In genomic region chr4:29805245-29805644, GRCh38 we compare ENCODE assay signal across 12 cellular contexts.
DNase-seq lines count a peak whose midpoint lies in the region; ATAC-seq and TF ChIP-seq lines count a peak whose summit lies in the region.
"Had no signal": no experiment of that assay in that cellular context is flagged by ENCODE, and none has a peak within 500 bp of the region (broad histone marks: within the 10 kb centered on the region; RNA-seq: fewer than 3 reads in every experiment).

No MANE protein-coding gene starts in this region.

- DNase-seq in GM23338 (ENCODE audit: low spot score) (peak; percentile 70), M059J (ENCODE audit: low read depth) (peak; percentile 39), SK-N-MC (ENCODE audit: low read depth, low spot score) (no peak), mesenchymal stem cell (peak; percentile 7), NCI-H1092 (lab: John Stamatoyannopoulos, UW) (no peak), T-helper 9 cell (no peak), MG63 (no peak)
- DNase-seq: activated naive CD4-positive, alpha-beta T cell; colonic mucosa; DMS79; left colon had no signal

- H3K9ac ChIP-seq in SK-N-MC (ENCODE audit: insufficient read length) (no peak overlapping the region), mesenchymal stem cell (ENCODE audit: low read length) (no peak overlapping the region)

- H3K79me1 ChIP-seq in mesenchymal stem cell (replicated peaks; ENCODE audit: low read length, poor library complexity, severe bottlenecking), result no peaks in the 10 kb centered on the region

- no peak overlapping the region for H3K14ac ChIP-seq in mesenchymal stem cell (ENCODE audit: low read length in 2 of 2)

- peaks cover 4% of the 10 kb centered on the region for H3K36me3 ChIP-seq in GM23338 (ENCODE audit: insufficient read depth)
- no peaks in the 10 kb centered on the region for H3K36me3 ChIP-seq in SK-N-MC (ENCODE audit: insufficient read depth, low read length)
- no peaks in the 10 kb centered on the region for H3K36me3 ChIP-seq in mesenchymal stem cell (ENCODE audit: control insufficient read depth in 1 of 2, insufficient read depth in 2 of 2, low read depth in 1 of 2, low read length in 2 of 2)
- no peaks in the 10 kb centered on the region for H3K36me3 ChIP-seq in MG63
- H3K36me3 ChIP-seq: colonic mucosa had no signal

- H4K20me1 ChIP-seq in GM23338 (replicated peaks; ENCODE audit: insufficient read depth), result no peaks in the 10 kb centered on the region

- H3K9me3 ChIP-seq in SK-N-MC (ENCODE audit: low read depth, low read length) (no peaks in the 10 kb centered on the region), mesenchymal stem cell (ENCODE audit: control insufficient read depth, low read length) (peaks cover 8% of the 10 kb centered on the region), MG63 (no peaks in the 10 kb centered on the region)
- H3K9me3 ChIP-seq: colonic mucosa had no signal

- H2BK120ac ChIP-seq in mesenchymal stem cell (ENCODE audit: low read depth, low read length), result no peak overlapping the region

- no peaks in the 10 kb centered on the region for H3K9me2 ChIP-seq in GM23338 (ENCODE audit: insufficient read depth)

- no peak overlapping the region for H3K4me3 Mint-ChIP-seq in GM23338
- H3K4me3 Mint-ChIP-seq: neural crest cell had no signal

- no peak overlapping the region for H4K91ac ChIP-seq in mesenchymal stem cell (ENCODE audit: low read length)

- no peak overlapping the region for H4K8ac ChIP-seq in mesenchymal stem cell (ENCODE audit: low read length)

- H3K4me2 ChIP-seq in GM23338 (no peak overlapping the region), mesenchymal stem cell (ENCODE audit: low read length, poor library complexity, severe bottlenecking) (no peak overlapping the region)

- H2BK5ac ChIP-seq in mesenchymal stem cell (ENCODE audit: low read depth, low read length, poor library complexity, severe bottlenecking), result no peak overlapping the region

- H3F3A ChIP-seq in GM23338 (replicated peaks; ENCODE audit: low read depth), result no peaks in the 10 kb centered on the region

- no peak overlapping the region for H2AK5ac ChIP-seq in mesenchymal stem cell (ENCODE audit: low read length, severe bottlenecking)

- H3K4me3 ChIP-seq in GM23338 (no peak overlapping the region), SK-N-MC (peak overlapping the region; percentile 31), mesenchymal stem cell (ENCODE audit: insufficient read depth in 1 of 2, low read depth in 1 of 2, low read length in 2 of 2) (no peak overlapping the region), MG63 (no peak overlapping the region)
- H3K4me3 ChIP-seq: colonic mucosa had no signal

- H3K4me1 ChIP-seq in GM23338 (ENCODE audit: insufficient read depth) (no peaks in the 10 kb centered on the region), mesenchymal stem cell (ENCODE audit: control insufficient read depth, insufficient read depth, low read depth, low read length) (no peaks in the 10 kb centered on the region)
- H3K4me1 ChIP-seq: colonic mucosa had no signal

- H2BK12ac ChIP-seq in mesenchymal stem cell (ENCODE audit: low read length in 2 of 2), result no peak overlapping the region

- peaks cover 13% of the 10 kb centered on the region; the same call in 2 of the 3 replicates for H3K36me3 Mint-ChIP-seq in GM23338 (ENCODE audit: low read depth)

- H3K27me3 ChIP-seq in GM23338 (ENCODE audit: insufficient read depth), result no peaks in the 10 kb centered on the region
- no peaks in the 10 kb centered on the region for H3K27me3 ChIP-seq in mesenchymal stem cell (ENCODE audit: control insufficient read depth in 1 of 2, insufficient read depth in 1 of 2, low read length in 2 of 2)
- no peaks in the 10 kb centered on the region for H3K27me3 ChIP-seq in MG63
- H3K27me3 ChIP-seq: colonic mucosa had no signal

- WGBS in mesenchymal stem cell, result 47% methylated on average over 2 of the region's 2 CpGs

- no peaks in the 10 kb centered on the region for H3K79me2 ChIP-seq in GM23338 (replicated peaks; ENCODE audit: insufficient read depth)

- H2AFZ ChIP-seq in GM23338 (0 out of 2 replicates have a peak overlapping the region, but pooled peaks have one; percentile 3), mesenchymal stem cell (ENCODE audit: low read depth, low read length) (no peak overlapping the region)

- H3K18ac ChIP-seq in mesenchymal stem cell (ENCODE audit: low read depth in 1 of 2, low read length in 2 of 2), result no peak overlapping the region

- no peak overlapping the region for H3K4ac ChIP-seq in mesenchymal stem cell (ENCODE audit: low read depth in 1 of 2, low read length in 2 of 2)

- TF ChIP-seq CTCF in GM23338 (conservative IDR thresholded peaks at IDR 0.05; ENCODE audit: low read depth in 2 of 2), result peak; percentile 64 to 75

- H3K4me1 Mint-ChIP-seq in GM23338, result peaks cover 4% of the 10 kb centered on the region; the same call in 1 of the 3 replicates

- no peak overlapping the region for H2BK15ac ChIP-seq in mesenchymal stem cell (ENCODE audit: low read depth, poor library complexity, severe bottlenecking)

- no peak overlapping the region for H3K23ac ChIP-seq in mesenchymal stem cell (ENCODE audit: low read length in 2 of 2)

- no peak overlapping the region for H3K27ac Mint-ChIP-seq in GM23338

- H3K27ac ChIP-seq in GM23338 (ENCODE audit: low read depth), result no peak overlapping the region
- H3K27ac ChIP-seq in SK-N-MC, result no peak overlapping the region
- no peak overlapping the region for H3K27ac ChIP-seq in mesenchymal stem cell (ENCODE audit: low read length, poor library complexity, severe bottlenecking)
- H3K27ac ChIP-seq: colonic mucosa had no signal

- ATAC-seq in GM23338, result peak; percentile 60
- ATAC-seq: left colon had no signal

- H3K27me3 Mint-ChIP-seq in GM23338 (ENCODE audit: insufficient read depth, low read depth, poor library complexity), result no peaks in the 10 kb centered on the region

- H3K9me3 Mint-ChIP-seq in GM23338, result peaks cover 17% of the 10 kb centered on the region

TF ChIP-seq in GM23338, 12 proteins besides CTCF, POLR2A, EP300 and RAD21:
- no peak for TF ChIP-seq POLR2AphosphoS5 (IDR thresholded peaks at IDR 0.05; ENCODE audit: low read depth)
- no peak for TF ChIP-seq ETS1 (IDR thresholded peaks at IDR 0.05)
- no peak for TF ChIP-seq ZNF331 (CRISPR knock-in tag; IDR thresholded peaks at IDR 0.05; ENCODE audit: low read depth)
- no peak for TF ChIP-seq STAT1 (IDR thresholded peaks at IDR 0.05; ENCODE audit: unreplicated experiment)
- no peak for TF ChIP-seq JUNB (IDR thresholded peaks at IDR 0.05; ENCODE audit: unreplicated experiment)
- TF ChIP-seq ZNF114 (CRISPR knock-in tag; IDR thresholded peaks at IDR 0.05), result no peak
- no peak for TF ChIP-seq CREB1 (CRISPR knock-in tag; IDR thresholded peaks at IDR 0.05; ENCODE audit: low read depth)
- no peak for TF ChIP-seq EZH2 (IDR thresholded peaks at IDR 0.05; ENCODE audit: low read depth, unreplicated experiment)
- no peak for TF ChIP-seq EZH2phosphoT487 (IDR thresholded peaks at IDR 0.05; ENCODE audit: unreplicated experiment)
- TF ChIP-seq, protein P1, sequence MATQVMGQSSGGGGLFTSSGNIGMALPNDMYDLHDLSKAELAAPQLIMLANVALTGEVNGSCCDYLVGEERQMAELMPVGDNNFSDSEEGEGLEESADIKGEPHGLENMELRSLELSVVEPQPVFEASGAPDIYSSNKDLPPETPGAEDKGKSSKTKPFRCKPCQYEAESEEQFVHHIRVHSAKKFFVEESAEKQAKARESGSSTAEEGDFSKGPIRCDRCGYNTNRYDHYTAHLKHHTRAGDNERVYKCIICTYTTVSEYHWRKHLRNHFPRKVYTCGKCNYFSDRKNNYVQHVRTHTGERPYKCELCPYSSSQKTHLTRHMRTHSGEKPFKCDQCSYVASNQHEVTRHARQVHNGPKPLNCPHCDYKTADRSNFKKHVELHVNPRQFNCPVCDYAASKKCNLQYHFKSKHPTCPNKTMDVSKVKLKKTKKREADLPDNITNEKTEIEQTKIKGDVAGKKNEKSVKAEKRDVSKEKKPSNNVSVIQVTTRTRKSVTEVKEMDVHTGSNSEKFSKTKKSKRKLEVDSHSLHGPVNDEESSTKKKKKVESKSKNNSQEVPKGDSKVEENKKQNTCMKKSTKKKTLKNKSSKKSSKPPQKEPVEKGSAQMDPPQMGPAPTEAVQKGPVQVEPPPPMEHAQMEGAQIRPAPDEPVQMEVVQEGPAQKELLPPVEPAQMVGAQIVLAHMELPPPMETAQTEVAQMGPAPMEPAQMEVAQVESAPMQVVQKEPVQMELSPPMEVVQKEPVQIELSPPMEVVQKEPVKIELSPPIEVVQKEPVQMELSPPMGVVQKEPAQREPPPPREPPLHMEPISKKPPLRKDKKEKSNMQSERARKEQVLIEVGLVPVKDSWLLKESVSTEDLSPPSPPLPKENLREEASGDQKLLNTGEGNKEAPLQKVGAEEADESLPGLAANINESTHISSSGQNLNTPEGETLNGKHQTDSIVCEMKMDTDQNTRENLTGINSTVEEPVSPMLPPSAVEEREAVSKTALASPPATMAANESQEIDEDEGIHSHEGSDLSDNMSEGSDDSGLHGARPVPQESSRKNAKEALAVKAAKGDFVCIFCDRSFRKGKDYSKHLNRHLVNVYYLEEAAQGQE (IDR thresholded peaks at IDR 0.05; ENCODE audit: unreplicated experiment), result no peak

Comparison
In these comparisons a context has a peak if more than half of its experiments do, and no peak if none do; other contexts are left out.
1. DNase-seq: peak in GM23338 (single experiment), M059J (single experiment) and mesenchymal stem cell (single experiment); none in SK-N-MC (single experiment), NCI-H1092 (single experiment), T-helper 9 cell (single experiment) and MG63 (single experiment).